Comparison of ENCODE assay signal across 1 cellular context in the genomic region with DNA sequence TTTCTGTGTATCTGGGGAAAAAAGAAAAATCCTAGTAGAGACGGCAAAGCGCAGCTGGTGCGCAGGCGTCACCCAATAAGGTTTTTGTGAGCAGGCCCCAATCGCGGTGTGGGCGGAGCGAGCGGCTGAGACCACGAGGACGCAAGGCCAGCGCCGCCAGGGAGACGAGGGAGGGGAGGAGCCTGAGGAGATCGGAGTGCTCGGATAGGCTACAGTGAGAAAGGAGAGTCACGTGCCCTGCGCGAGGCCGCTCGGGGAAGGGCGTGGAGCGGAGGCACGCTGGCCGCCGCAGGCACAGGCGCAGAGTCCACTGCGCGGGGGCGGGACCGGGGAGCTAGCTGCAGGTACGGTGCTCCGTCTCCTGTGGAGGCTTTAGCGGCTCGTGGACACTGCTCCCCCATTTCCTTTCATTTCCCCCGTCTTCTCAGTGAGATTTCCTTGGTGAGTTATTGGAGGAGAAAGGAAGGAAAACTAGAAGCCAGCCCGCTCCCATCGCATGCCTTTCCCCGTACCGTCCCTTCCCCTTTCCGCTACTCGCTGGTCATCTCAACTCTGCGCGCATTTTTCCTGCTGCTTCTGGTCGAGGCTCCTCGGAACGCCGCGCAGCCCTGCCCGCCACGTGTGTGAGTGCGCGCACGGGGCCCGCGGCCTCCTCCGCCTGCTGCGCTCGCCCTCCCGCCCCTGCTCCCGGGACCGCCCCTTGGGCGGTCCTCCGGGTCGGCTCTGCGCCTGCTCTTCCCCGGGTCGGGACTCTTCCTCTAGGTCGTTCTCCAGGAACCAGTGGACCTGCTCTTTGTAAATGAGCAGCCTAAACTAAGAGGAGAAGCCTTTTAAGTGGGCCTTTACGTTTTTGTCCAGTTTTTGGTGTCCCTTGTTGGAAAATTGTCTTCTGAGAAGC.
TF ChIP-seq lines count a peak whose summit lies in the region.

A gene with protein sequence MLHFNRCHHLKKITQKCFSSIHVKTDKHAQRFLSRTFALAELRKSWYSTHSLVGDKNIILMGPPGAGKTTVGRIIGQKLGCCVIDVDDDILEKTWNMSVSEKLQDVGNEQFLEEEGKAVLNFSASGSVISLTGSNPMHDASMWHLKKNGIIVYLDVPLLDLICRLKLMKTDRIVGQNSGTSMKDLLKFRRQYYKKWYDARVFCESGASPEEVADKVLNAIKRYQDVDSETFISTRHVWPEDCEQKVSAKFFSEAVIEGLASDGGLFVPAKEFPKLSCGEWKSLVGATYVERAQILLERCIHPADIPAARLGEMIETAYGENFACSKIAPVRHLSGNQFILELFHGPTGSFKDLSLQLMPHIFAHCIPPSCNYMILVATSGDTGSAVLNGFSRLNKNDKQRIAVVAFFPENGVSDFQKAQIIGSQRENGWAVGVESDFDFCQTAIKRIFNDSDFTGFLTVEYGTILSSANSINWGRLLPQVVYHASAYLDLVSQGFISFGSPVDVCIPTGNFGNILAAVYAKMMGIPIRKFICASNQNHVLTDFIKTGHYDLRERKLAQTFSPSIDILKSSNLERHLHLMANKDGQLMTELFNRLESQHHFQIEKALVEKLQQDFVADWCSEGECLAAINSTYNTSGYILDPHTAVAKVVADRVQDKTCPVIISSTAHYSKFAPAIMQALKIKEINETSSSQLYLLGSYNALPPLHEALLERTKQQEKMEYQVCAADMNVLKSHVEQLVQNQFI (plus strand): TSS at position 264 of the 898 bp plus-strand sequence. CDS start 6,612 bp downstream, outside the sequence.

TF ChIP-seq in SK-N-SH, 30 proteins besides CTCF, POLR2A, EP300 and RAD21 (continued from another document):
- TF ChIP-seq REST (IDR thresholded peaks at IDR 0.05; ENCODE audit: low read depth, low read length) (no peak), YY1 (IDR thresholded peaks at IDR 0.05; ENCODE audit: low read depth) (peak; percentile 26; the same call in 1 of the 2 replicates), TEAD4 (IDR thresholded peaks at IDR 0.05; ENCODE audit: borderline replicate concordance, insufficient read depth) (0 out of 2 replicates have a peak, but pooled peaks have one; percentile 0), USF2 (IDR thresholded peaks at IDR 0.05; ENCODE audit: borderline replicate concordance, low read depth, low read length) (peak; percentile 89), MXI1 (IDR thresholded peaks at IDR 0.05; ENCODE audit: low read depth, low read length) (peak; percentile 93), FOXJ3 (CRISPR knock-in tag; IDR thresholded peaks at IDR 0.05) (no peak), FOXM1 (IDR thresholded peaks at IDR 0.05; ENCODE audit: low read depth) (0 out of 2 replicates have a peak, but pooled peaks have one; percentile 14), NFIC (IDR thresholded peaks at IDR 0.05; ENCODE audit: borderline replicate concordance) (no peak), RFX5 (IDR thresholded peaks at IDR 0.05; ENCODE audit: low read length) (no peak), SIN3A (IDR thresholded peaks at IDR 0.05; ENCODE audit: borderline replicate concordance, low read depth, low read length) (0 out of 2 replicates have a peak, but pooled peaks have one; percentile 8), TAF1 (IDR thresholded peaks at IDR 0.05; ENCODE audit: borderline replicate concordance, low read depth, low read length) (peak; percentile 67)
- TF ChIP-seq, protein P1, sequence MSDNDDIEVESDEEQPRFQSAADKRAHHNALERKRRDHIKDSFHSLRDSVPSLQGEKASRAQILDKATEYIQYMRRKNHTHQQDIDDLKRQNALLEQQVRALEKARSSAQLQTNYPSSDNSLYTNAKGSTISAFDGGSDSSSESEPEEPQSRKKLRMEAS (IDR thresholded peaks at IDR 0.05; ENCODE audit: low read depth): peak; percentile 94
- TF ChIP-seq, protein P2, sequence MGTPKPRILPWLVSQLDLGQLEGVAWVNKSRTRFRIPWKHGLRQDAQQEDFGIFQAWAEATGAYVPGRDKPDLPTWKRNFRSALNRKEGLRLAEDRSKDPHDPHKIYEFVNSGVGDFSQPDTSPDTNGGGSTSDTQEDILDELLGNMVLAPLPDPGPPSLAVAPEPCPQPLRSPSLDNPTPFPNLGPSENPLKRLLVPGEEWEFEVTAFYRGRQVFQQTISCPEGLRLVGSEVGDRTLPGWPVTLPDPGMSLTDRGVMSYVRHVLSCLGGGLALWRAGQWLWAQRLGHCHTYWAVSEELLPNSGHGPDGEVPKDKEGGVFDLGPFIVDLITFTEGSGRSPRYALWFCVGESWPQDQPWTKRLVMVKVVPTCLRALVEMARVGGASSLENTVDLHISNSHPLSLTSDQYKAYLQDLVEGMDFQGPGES (IDR thresholded peaks at IDR 0.05; ENCODE audit: low read depth, low read length): no peak
- TF ChIP-seq, protein P3, sequence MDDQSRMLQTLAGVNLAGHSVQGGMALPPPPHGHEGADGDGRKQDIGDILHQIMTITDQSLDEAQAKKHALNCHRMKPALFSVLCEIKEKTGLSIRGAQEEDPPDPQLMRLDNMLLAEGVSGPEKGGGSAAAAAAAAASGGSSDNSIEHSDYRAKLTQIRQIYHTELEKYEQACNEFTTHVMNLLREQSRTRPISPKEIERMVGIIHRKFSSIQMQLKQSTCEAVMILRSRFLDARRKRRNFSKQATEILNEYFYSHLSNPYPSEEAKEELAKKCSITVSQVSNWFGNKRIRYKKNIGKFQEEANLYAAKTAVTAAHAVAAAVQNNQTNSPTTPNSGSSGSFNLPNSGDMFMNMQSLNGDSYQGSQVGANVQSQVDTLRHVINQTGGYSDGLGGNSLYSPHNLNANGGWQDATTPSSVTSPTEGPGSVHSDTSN (IDR thresholded peaks at IDR 0.05): no peak
